In genomic region chr9:124724415-124725067, GRCh38 we compare ENCODE assay signal across 1 cellular context.
TF ChIP-seq lines count a peak whose summit lies in the region.

No MANE protein-coding gene starts in this region.

TF ChIP-seq in IMR-90, 13 proteins besides CTCF, POLR2A, EP300 and RAD21:
- TF ChIP-seq MXI1 (IDR thresholded peaks at IDR 0.05; ENCODE audit: borderline replicate concordance, low read depth, low read length) (no peak), BHLHE40 (IDR thresholded peaks at IDR 0.05; ENCODE audit: low read depth, low read length) (no peak), RFX5 (IDR thresholded peaks at IDR 0.05; ENCODE audit: low read depth, low read length) (no peak), USF2 (IDR thresholded peaks at IDR 0.05; ENCODE audit: low read depth, low read length) (no peak), MAZ (IDR thresholded peaks at IDR 0.05; ENCODE audit: borderline replicate concordance, low read depth, low read length) (no peak), SMC3 (IDR thresholded peaks at IDR 0.05; ENCODE audit: low read depth, low read length) (no peak), MAFK (IDR thresholded peaks at IDR 0.05; ENCODE audit: low read depth, low read length) (no peak), FOS (IDR thresholded peaks at IDR 0.05; ENCODE audit: low read depth, low read length) (no peak), CEBPB (IDR thresholded peaks at IDR 0.05; ENCODE audit: low read depth, low read length) (no peak), CHD1 (IDR thresholded peaks at IDR 0.05; ENCODE audit: low read depth, low read length) (no peak)
